Comparison of ENCODE assay signal across 8 cellular contexts in the genomic region with DNA sequence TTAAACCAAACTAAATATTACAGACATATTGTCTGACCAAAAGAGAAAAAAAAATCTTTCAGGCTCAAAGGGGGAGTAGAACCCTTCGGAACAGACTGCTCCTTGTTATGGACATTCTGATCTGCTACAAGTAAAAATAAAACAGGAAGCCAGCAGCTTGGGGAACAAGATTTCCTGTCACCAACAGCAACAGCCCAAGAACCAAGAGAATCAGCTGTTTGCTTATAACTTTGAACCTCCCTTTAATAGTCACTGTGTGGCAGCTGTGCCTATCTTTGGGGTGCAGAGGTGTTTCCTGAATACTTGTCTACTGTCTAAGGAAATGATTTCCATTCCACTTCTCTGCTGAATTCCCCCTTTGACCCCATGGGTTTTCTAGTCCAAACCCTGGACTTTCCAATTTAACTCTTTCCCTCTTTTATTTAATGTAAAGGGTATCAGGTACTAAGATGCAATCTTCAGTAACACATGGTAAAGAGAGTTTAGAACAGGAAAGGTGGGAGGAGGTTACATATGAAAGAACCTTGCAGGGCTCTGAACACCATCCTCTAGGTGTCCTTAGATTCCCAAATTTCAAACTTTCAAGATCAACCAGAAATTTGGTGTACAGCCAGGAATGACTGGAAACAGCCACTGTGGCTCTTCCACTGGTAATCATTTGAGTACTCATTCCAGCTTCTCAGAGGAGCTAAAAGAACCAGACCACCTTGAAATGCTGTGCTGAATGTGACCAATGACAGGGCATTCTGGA. TPM values are rescaled to one million over a fixed set of nuclear protein-coding genes. Genes with fewer than 3 reads are reported as not detected.
DNase-seq lines count a peak whose midpoint lies in the region; ATAC-seq and TF ChIP-seq lines count a peak whose summit lies in the region.

No MANE protein-coding gene starts in this region.

- no peak for TF ChIP-seq POLR2A in thyroid gland (IDR thresholded peaks at IDR 0.05)

- peak in 4 of 6 experiments; percentile 7 to 34 (median 21) for TF ChIP-seq CTCF in thyroid gland (IDR thresholded peaks at IDR 0.05)

- WGBS in thyroid gland, 2 donors: 33 to 35% methylated on average over 1 of the region's 1 CpG

- ATAC-seq in GM19351 (IDR thresholded peaks at IDR 0.05; ENCODE audit: unreplicated experiment): no peak

- H3K4me1 Mint-ChIP-seq in activated T-cell treated with anti-CD3 and anti-CD28 coated beads, Interleukin-2, amount 50 U/mL, for 24 hours (ENCODE audit: low read depth): peaks cover 88% of the 10 kb centered on the region

- H3K9me3 ChIP-seq in adipocyte (ENCODE audit: control insufficient read depth, low read length): no peaks in the 10 kb centered on the region
- no peaks in the 10 kb centered on the region for H3K9me3 ChIP-seq in thyroid gland

- peak overlapping the region; percentile 21 for H3K4me3 Mint-ChIP-seq in activated T-cell treated with anti-CD3 and anti-CD28 coated beads, Interleukin-2, amount 50 U/mL, for 24 hours

- DNase-seq in activated T-cell treated with anti-CD3 and anti-CD28 coated beads, Interleukin-2, amount 50 U/mL, for 24 hours: no peak
- DNase-seq in activated T-cell treated with anti-CD3 and anti-CD28 coated beads, Interleukin-2, amount 50 U/mL, for 1 hour: no peak
- no peak for DNase-seq in adipocyte (ENCODE audit: low read depth)
- peak; percentile 9 for DNase-seq in kidney glomerular epithelial cell (lab: John Stamatoyannopoulos, UW)
- no peak for DNase-seq in thyroid gland
- no peak for DNase-seq in activated CD8-positive, alpha-beta memory T cell treated with anti-CD3 and anti-CD28 coated beads for 24 hours
- DNase-seq in NCI-H345 treated with DMSO at 0.1 percent for 48 hours (lab: John Stamatoyannopoulos, UW; ENCODE audit: unreplicated experiment): no peak

- H3K36me3 Mint-ChIP-seq in activated T-cell treated with anti-CD3 and anti-CD28 coated beads, Interleukin-2, amount 50 U/mL, for 24 hours (ENCODE audit: low read depth): peaks cover 40% of the 10 kb centered on the region

- H3K36me3 ChIP-seq in adipocyte (ENCODE audit: control insufficient read depth, insufficient read depth, low read length, severe bottlenecking): peaks cover 10% of the 10 kb centered on the region
- H3K36me3 ChIP-seq in thyroid gland: no peaks in the 10 kb centered on the region

- intact Hi-C loops in thyroid gland (cut with DNase I): no loop called here

- H3K9me3 Mint-ChIP-seq in activated T-cell treated with anti-CD3 and anti-CD28 coated beads, Interleukin-2, amount 50 U/mL, for 24 hours: no peaks in the 10 kb centered on the region

- H3K4me3 ChIP-seq in adipocyte (ENCODE audit: low read length) (no peak overlapping the region), thyroid gland (replicated peaks in 1 of 3) (no peak overlapping the region)

- H3K27me3 ChIP-seq in adipocyte (replicated peaks; ENCODE audit: control insufficient read depth, insufficient read depth, low read length) (no peaks in the 10 kb centered on the region), thyroid gland (no peaks in the 10 kb centered on the region)

- peaks cover 53% of the 10 kb centered on the region for H3K4me1 ChIP-seq in adipocyte (ENCODE audit: control insufficient read depth, insufficient read depth, low read length)
- peaks cover 80 to 91% of the 10 kb centered on the region in 2 donors for H3K4me1 ChIP-seq in thyroid gland

- peak overlapping the region; percentile 93 for H3K27ac Mint-ChIP-seq in activated T-cell treated with anti-CD3 and anti-CD28 coated beads, Interleukin-2, amount 50 U/mL, for 24 hours

- H3K9ac ChIP-seq in adipocyte (ENCODE audit: low read length): peak overlapping the region; percentile 2

- no peaks in the 10 kb centered on the region for H3K27me3 Mint-ChIP-seq in activated T-cell treated with anti-CD3 and anti-CD28 coated beads, Interleukin-2, amount 50 U/mL, for 24 hours

- H3K27ac ChIP-seq in thyroid gland: peak overlapping the region; percentile 76 to 86 (median 85)

RNA-seq across cellular contexts. Expression of gene GPR3, which starts 38.7 kb away (rescaled TPM):
- 1 to 10 TPM in 1 of 4 donors, under 1 TPM in 3; 0.11 to 2.1 (median 0.60) TPM for total RNA-seq in thyroid gland

RNA-seq across cellular contexts. Expression of gene CD164L2, which starts 47.9 kb away (rescaled TPM):
- under 1 TPM in 3 of 4 donors, not detected in 1; 0.50 to 0.63 (median 0.54) TPM for total RNA-seq in thyroid gland

RNA-seq across cellular contexts. Expression of gene FCN3, which starts 56.5 kb away (rescaled TPM):
- total RNA-seq in thyroid gland: 10 to 100 TPM in 2 of 4 donors, 1 to 10 TPM in 2; 7.4 to 33.4 (median 10.7) TPM

RNA-seq across cellular contexts. Expression of gene WASF2, which starts 58.9 kb away (rescaled TPM):
- total RNA-seq in thyroid gland: 10 to 100 TPM; 38.3 to 47.7 (median 46.7) TPM
